Comparison of ENCODE assay signal across 19 cellular contexts in genomic region chr6:5961836-5962235, GRCh38. TPM values are rescaled to one million over a fixed set of nuclear protein-coding genes. Genes with fewer than 3 reads are reported as not detected.
DNase-seq lines count a peak whose midpoint lies in the region; ATAC-seq and TF ChIP-seq lines count a peak whose summit lies in the region.
"Had no signal": no experiment of that assay in that cellular context is flagged by ENCODE, and none has a peak within 500 bp of the region (broad histone marks: within the 10 kb centered on the region; RNA-seq: fewer than 3 reads in every experiment).

No MANE protein-coding gene starts in this region.

- peaks cover 5% of the 10 kb centered on the region for H3K27me3 Mint-ChIP-seq in endodermal cell (ENCODE audit: insufficient read depth)

- no peak for ATAC-seq in GM21528 (IDR thresholded peaks at IDR 0.05; ENCODE audit: low FRiP score, unreplicated experiment)
- no peak for ATAC-seq in GM21360 (IDR thresholded peaks at IDR 0.05; ENCODE audit: unreplicated experiment)
- ATAC-seq in HG02678 (IDR thresholded peaks at IDR 0.05; ENCODE audit: unreplicated experiment), result no peak
- ATAC-seq: A549; CD8-positive, alpha-beta T cell had no signal

- H3K36me3 ChIP-seq in endodermal cell (ENCODE audit: control insufficient read depth, insufficient read depth, low read length), result no peaks in the 10 kb centered on the region
- H3K36me3 ChIP-seq: BLaER1 treated with 17β-estradiol and CSF1 and Interleukin-3, amounts not matched to agents 10 nM and 100 nM had no signal

- H3K9ac ChIP-seq in endodermal cell (ENCODE audit: extremely low read depth, low read length, poor library complexity, severe bottlenecking), result no peak overlapping the region
- H3K9ac ChIP-seq: BLaER1 treated with 17β-estradiol and CSF1 and Interleukin-3, amounts not matched to agents 10 nM and 100 nM had no signal

- H3K4me3 ChIP-seq in endodermal cell (ENCODE audit: low read length), result no peak overlapping the region
- H3K4me3 ChIP-seq: A549; BLaER1 treated with 17β-estradiol and CSF1 and Interleukin-3, amounts not matched to agents 10 nM and 100 nM had no signal

- TF ChIP-seq CTCF in endodermal cell (conservative IDR thresholded peaks at IDR 0.05), result no peak

- no peaks in the 10 kb centered on the region for H3K9me3 ChIP-seq in endodermal cell (ENCODE audit: control insufficient read depth, low read length)
- H3K9me3 ChIP-seq: A549 had no signal

- 60 to 92% methylated on average over 1 to 2 of the region's 2 CpGs for WGBS in endodermal cell (ENCODE audit: insufficient coverage in 1 of 2, insufficient read length in 1 of 2), 2 experiments

- H3K27ac ChIP-seq in endodermal cell (ENCODE audit: low read depth, low read length), result no peak overlapping the region
- H3K27ac ChIP-seq: 22Rv1; A549; BLaER1 treated with 17β-estradiol and CSF1 and Interleukin-3, amounts not matched to agents 10 nM and 100 nM; C4-2B had no signal

- DNase-seq in NCI-H82 (lab: John Stamatoyannopoulos, UW), result peak; percentile 12
- DNase-seq in NCI-H82 treated with DMSO at 0.1 percent for 48 hours (lab: John Stamatoyannopoulos, UW; ENCODE audit: unreplicated experiment), result no peak
- DNase-seq in endodermal cell, result peak; percentile 21
- DNase-seq in myocyte (ENCODE audit: low read depth), result peak; percentile 28
- DNase-seq: AML-193; Caco-2; Calu3; CD4-positive, alpha-beta T cell; CD8-positive, alpha-beta T cell; DMS79 treated with DMSO at 0.1 percent for 48 hours; GF-D8 had no signal

- no peaks in the 10 kb centered on the region for H3K36me3 Mint-ChIP-seq in endodermal cell (ENCODE audit: low read depth)
- H3K36me3 Mint-ChIP-seq: CD8-positive, alpha-beta T cell had no signal

- no peak overlapping the region for H3K4me3 Mint-ChIP-seq in endodermal cell
- H3K4me3 Mint-ChIP-seq: B cell; CD4-positive, alpha-beta T cell; CD8-positive, alpha-beta T cell had no signal

- no peak overlapping the region for H3K27ac Mint-ChIP-seq in endodermal cell
- H3K27ac Mint-ChIP-seq: B cell; CD4-positive, alpha-beta T cell; CD8-positive, alpha-beta T cell had no signal

- H3K4me1 Mint-ChIP-seq in endodermal cell, result peaks cover 5% of the 10 kb centered on the region
- H3K4me1 Mint-ChIP-seq: B cell had no signal

- H3K4me1 ChIP-seq in endodermal cell (ENCODE audit: control insufficient read depth, insufficient read depth, low read length), result no peaks in the 10 kb centered on the region
- H3K4me1 ChIP-seq: A549; BLaER1 treated with 17β-estradiol and CSF1 and Interleukin-3, amounts not matched to agents 10 nM and 100 nM; Caco-2 had no signal

- no peaks in the 10 kb centered on the region for H3K9me3 Mint-ChIP-seq in endodermal cell
- H3K9me3 Mint-ChIP-seq: CD4-positive, alpha-beta T cell; CD8-positive, alpha-beta T cell had no signal

- H3K27me3 ChIP-seq in endodermal cell (ENCODE audit: control insufficient read depth, insufficient read depth, low read length, poor library complexity, severe bottlenecking), result no peaks in the 10 kb centered on the region
- H3K27me3 ChIP-seq: BLaER1 treated with 17β-estradiol and CSF1 and Interleukin-3, amounts not matched to agents 10 nM and 100 nM had no signal

RNA-seq across cellular contexts. Expression of gene NRN1, which starts 44.9 kb away (rescaled TPM):
- under 1 TPM; 0.44 to 0.57 TPM for total RNA-seq in endodermal cell
- polyA plus RNA-seq in endodermal cell (2013, experiment 1 of 2), result 3.9 TPM
- 2.8 TPM for polyA plus RNA-seq in endodermal cell (2013, experiment 2 of 2)
- 60.1 and 79.4 TPM in 2 replicates for total RNA-seq in myocyte
- 36.1 TPM for polyA plus RNA-seq in myocyte (2012)
- total RNA-seq: B cell; Caco-2; Calu3; CD4-positive, alpha-beta T cell had no signal

Comparison
In these comparisons a context has a peak if more than half of its experiments do, and no peak if none do; other contexts are left out.
1. RNA of gene NRN1, which starts 44.9 kb away (total RNA-seq): 60.1 to 79.4 TPM in myocyte; 0.44 to 0.57 TPM in endodermal cell; every median in the first group is over 10 times any median in the second.